ENCODE assay signal across 22 cellular contexts in genomic region chr10:77296534-77297369, GRCh38.
DNase-seq lines count a peak whose midpoint lies in the region; ATAC-seq and TF ChIP-seq lines count a peak whose summit lies in the region.
"Had no signal": no experiment of that assay in that cellular context is flagged by ENCODE, and none has a peak within 500 bp of the region (broad histone marks: within the 10 kb centered on the region; RNA-seq: fewer than 3 reads in every experiment).

No MANE protein-coding gene starts in this region.

- peaks cover 2% of the 10 kb centered on the region for H3K9me3 Mint-ChIP-seq in glutamatergic neuron (ENCODE audit: unreplicated experiment)
- no peaks in the 10 kb centered on the region for H3K9me3 Mint-ChIP-seq in CD8-positive, alpha-beta T cell
- H3K9me3 Mint-ChIP-seq: T-helper 1 cell treated with Interleukin-12 subunit alpha and Interleukin-12 subunit beta and Interleukin-4 antibody, amounts not matched to agents 30 μg/mL and 1 μg/mL, for 36 hours had no signal

- H3K4me2 ChIP-seq in Karpas-422 (ENCODE audit: low read depth, low read length, poor library complexity, severe bottlenecking), result no peak overlapping the region

- H3K36me3 ChIP-seq in BE2C, result no peaks in the 10 kb centered on the region
- no peaks in the 10 kb centered on the region for H3K36me3 ChIP-seq in Karpas-422 (ENCODE audit: insufficient read depth, low read length)
- H3K36me3 ChIP-seq in brain microvascular endothelial cell (replicated peaks), result no peaks in the 10 kb centered on the region
- H3K36me3 ChIP-seq in CD8-positive, alpha-beta T cell (ENCODE audit: insufficient read depth, low read length), result no peaks in the 10 kb centered on the region

- no peak overlapping the region for H3K4me3 Mint-ChIP-seq in glutamatergic neuron (ENCODE audit: unreplicated experiment)
- H3K4me3 Mint-ChIP-seq in CD8-positive, alpha-beta T cell, result no peak overlapping the region
- H3K4me3 Mint-ChIP-seq: T-helper 1 cell treated with Interleukin-12 subunit alpha and Interleukin-12 subunit beta and Interleukin-4 antibody, amounts not matched to agents 30 μg/mL and 1 μg/mL, for 36 hours had no signal

- peak; percentile 51 for TF ChIP-seq CTCF in BE2C (IDR thresholded peaks at IDR 0.05; ENCODE audit: low read depth, low read length)
- peak; percentile 7 for TF ChIP-seq CTCF in brain microvascular endothelial cell (IDR thresholded peaks at IDR 0.05; ENCODE audit: low read depth, low read length, missing control alignments)
- TF ChIP-seq CTCF in glutamatergic neuron (IDR thresholded peaks at IDR 0.05; ENCODE audit: partially characterized antibody, unreplicated experiment), result no peak
- no peak for TF ChIP-seq CTCF in CD8-positive, alpha-beta T cell (IDR thresholded peaks at IDR 0.05)

- intact Hi-C loops in CD8-positive, alpha-beta T cell (cut with DNase I, micrococcal nuclease), result no loop called here

- H3K4me3 ChIP-seq in BE2C (ENCODE audit: low read depth, low read length), result no peak overlapping the region
- H3K4me3 ChIP-seq in Karpas-422 (ENCODE audit: low read length), result no peak overlapping the region
- no peak overlapping the region for H3K4me3 ChIP-seq in brain microvascular endothelial cell (ENCODE audit: low read depth, low read length)
- no peak overlapping the region for H3K4me3 ChIP-seq in CD8-positive, alpha-beta T cell (ENCODE audit: low read depth, low read length)

- no peaks in the 10 kb centered on the region for H3K36me3 Mint-ChIP-seq in glutamatergic neuron (ENCODE audit: unreplicated experiment)
- no peaks in the 10 kb centered on the region for H3K36me3 Mint-ChIP-seq in CD8-positive, alpha-beta T cell

- H3K4me1 Mint-ChIP-seq in glutamatergic neuron (ENCODE audit: low read depth, unreplicated experiment), result peaks cover 8% of the 10 kb centered on the region
- no peaks in the 10 kb centered on the region for H3K4me1 Mint-ChIP-seq in CD8-positive, alpha-beta T cell (ENCODE audit: low read depth)

- POLR2A ChIA-PET in CD8-positive, alpha-beta T cell (lab: Charles Lee), result interaction anchor here (1.3 kb wide), 1 partner anchor 9 kb away, joined by 4 read pairs; no protein-coding TSS in a partner anchor

- CTCF ChIA-PET in CD8-positive, alpha-beta T cell (lab: Charles Lee), result no interaction called here

- H3K27ac ChIP-seq in Karpas-422 (ENCODE audit: low read length), result no peak overlapping the region
- no peak overlapping the region for H3K27ac ChIP-seq in brain microvascular endothelial cell
- H3K27ac ChIP-seq in CD8-positive, alpha-beta T cell (ENCODE audit: low read depth, low read length), result no peak overlapping the region
- H3K27ac ChIP-seq: VCaP had no signal

- DNase-seq in BE2C, result no peak
- peak; percentile 45 for DNase-seq in Karpas-422
- no peak for DNase-seq in brain microvascular endothelial cell
- peak; percentile 80 for DNase-seq in left lobe of liver (ENCODE audit: low spot score)
- DNase-seq in glutamatergic neuron, result no peak
- DNase-seq in CD8-positive, alpha-beta T cell, result no peak
- no peak for DNase-seq in activated T-cell treated with anti-CD3 and anti-CD28 coated beads, Interleukin-2, amount 50 U/mL, for 1 hour
- DNase-seq: activated CD4-positive, alpha-beta T cell treated with anti-CD3 and anti-CD28 coated beads, Interleukin-2, amount 50 U/mL, for 48 hours; activated naive CD4-positive, alpha-beta T cell treated with Interleukin-2 at 50 U/mL for 16 hours; activated T-cell treated with anti-CD3 and anti-CD28 coated beads for 4 hours; amygdala; Calu3; caudate nucleus; effector CD8-positive, alpha-beta T cell; GOT3; NCI-H1436; NCI-H2227 treated with DMSO at 0.1 percent for 48 hours; Right ventricle myocardium superior; stimulated activated CD4-positive, alpha-beta T cell treated with anti-CD3 and anti-CD28 coated beads, Interleukin-15, amount 100 ng/mL, for 24 hours had no signal

- H3K79me2 ChIP-seq in Karpas-422 (ENCODE audit: low read length), result no peaks in the 10 kb centered on the region

- no peak overlapping the region for H3K9ac ChIP-seq in Karpas-422 (ENCODE audit: low read length)

- no peaks in the 10 kb centered on the region for H3K27me3 ChIP-seq in BE2C
- no peaks in the 10 kb centered on the region for H3K27me3 ChIP-seq in Karpas-422 (ENCODE audit: low read length)
- no peaks in the 10 kb centered on the region for H3K27me3 ChIP-seq in brain microvascular endothelial cell (replicated peaks)
- no peaks in the 10 kb centered on the region for H3K27me3 ChIP-seq in CD8-positive, alpha-beta T cell (ENCODE audit: insufficient read depth, low read length)

- H3K9me2 ChIP-seq in Karpas-422 (replicated peaks; ENCODE audit: insufficient read depth, low read length), result no peaks in the 10 kb centered on the region

- H3K4me1 ChIP-seq in BE2C, result no peaks in the 10 kb centered on the region
- no peaks in the 10 kb centered on the region for H3K4me1 ChIP-seq in Karpas-422 (ENCODE audit: low read length)
- H3K4me1 ChIP-seq in CD8-positive, alpha-beta T cell (ENCODE audit: insufficient read depth, low read length), result no peaks in the 10 kb centered on the region

- H3K27me3 Mint-ChIP-seq in glutamatergic neuron (ENCODE audit: unreplicated experiment), result peaks cover 2% of the 10 kb centered on the region
- H3K27me3 Mint-ChIP-seq in CD8-positive, alpha-beta T cell (ENCODE audit: low read depth), result no peaks in the 10 kb centered on the region

- ATAC-seq in left lobe of liver, result peak; percentile 83
- ATAC-seq in esophagus mucosa, result no peak
- ATAC-seq in CD8-positive, alpha-beta T cell, result no peak

- H3K27ac Mint-ChIP-seq in glutamatergic neuron (ENCODE audit: unreplicated experiment), result no peak overlapping the region
- H3K27ac Mint-ChIP-seq in CD8-positive, alpha-beta T cell, result no peak overlapping the region
- H3K27ac Mint-ChIP-seq: T-helper 1 cell treated with Interleukin-12 subunit alpha and Interleukin-12 subunit beta and Interleukin-4 antibody, amounts not matched to agents 30 μg/mL and 1 μg/mL, for 36 hours had no signal

- no peak overlapping the region for H2AFZ ChIP-seq in Karpas-422 (ENCODE audit: low read length)

- peaks cover 28% of the 10 kb centered on the region; the same call in 1 of the 2 replicates for H4K20me1 ChIP-seq in Karpas-422 (ENCODE audit: insufficient read depth, low read depth, low read length)

- in situ Hi-C loops in brain microvascular endothelial cell (cut with HindIII; ENCODE audit: low pct_ligation_motif_present, low sequenced_read_pairs), result no loop called here

- H3K9me3 ChIP-seq in BE2C (no peaks in the 10 kb centered on the region), Karpas-422 (ENCODE audit: low read length) (no peaks in the 10 kb centered on the region)
- H3K9me3 ChIP-seq in CD8-positive, alpha-beta T cell (ENCODE audit: low read length), result no peaks in the 10 kb centered on the region

Comparison
In these comparisons a context has a peak if more than half of its experiments do, and no peak if none do; other contexts are left out.
1. DNase-seq: peak in Karpas-422 (single experiment) and left lobe of liver (single experiment); none in BE2C (single experiment), brain microvascular endothelial cell (single experiment), glutamatergic neuron (single experiment), CD8-positive, alpha-beta T cell (0 of 7) and activated T-cell treated with anti-CD3 and anti-CD28 coated beads, Interleukin-2, amount 50 U/mL, for 1 hour (single experiment).
2. CTCF ChIP-seq: peak in BE2C (single experiment) and brain microvascular endothelial cell (single experiment); none in glutamatergic neuron (single experiment) and CD8-positive, alpha-beta T cell (single experiment).